8 cellular contexts compared by ENCODE assay signal in genomic region chr20:52064936-52065335, GRCh38.
"Had no signal": no experiment of that assay in that cellular context is flagged by ENCODE, and none has a peak within 500 bp of the region (broad histone marks: within the 10 kb centered on the region; RNA-seq: fewer than 3 reads in every experiment).

No MANE protein-coding gene starts in this region.

- ATAC-seq: GM12878 had no signal

- FAIRE-seq: G401.6, GM12878, GM12891, GM12892, GM18507, GM19239 had no signal

- H3K4me3 ChIP-seq: GM12878 had no signal

- DNase-seq: GDM1, GF-D8 had no signal
